Comparison of ENCODE assay signal across 8 cellular contexts in the genomic region with DNA sequence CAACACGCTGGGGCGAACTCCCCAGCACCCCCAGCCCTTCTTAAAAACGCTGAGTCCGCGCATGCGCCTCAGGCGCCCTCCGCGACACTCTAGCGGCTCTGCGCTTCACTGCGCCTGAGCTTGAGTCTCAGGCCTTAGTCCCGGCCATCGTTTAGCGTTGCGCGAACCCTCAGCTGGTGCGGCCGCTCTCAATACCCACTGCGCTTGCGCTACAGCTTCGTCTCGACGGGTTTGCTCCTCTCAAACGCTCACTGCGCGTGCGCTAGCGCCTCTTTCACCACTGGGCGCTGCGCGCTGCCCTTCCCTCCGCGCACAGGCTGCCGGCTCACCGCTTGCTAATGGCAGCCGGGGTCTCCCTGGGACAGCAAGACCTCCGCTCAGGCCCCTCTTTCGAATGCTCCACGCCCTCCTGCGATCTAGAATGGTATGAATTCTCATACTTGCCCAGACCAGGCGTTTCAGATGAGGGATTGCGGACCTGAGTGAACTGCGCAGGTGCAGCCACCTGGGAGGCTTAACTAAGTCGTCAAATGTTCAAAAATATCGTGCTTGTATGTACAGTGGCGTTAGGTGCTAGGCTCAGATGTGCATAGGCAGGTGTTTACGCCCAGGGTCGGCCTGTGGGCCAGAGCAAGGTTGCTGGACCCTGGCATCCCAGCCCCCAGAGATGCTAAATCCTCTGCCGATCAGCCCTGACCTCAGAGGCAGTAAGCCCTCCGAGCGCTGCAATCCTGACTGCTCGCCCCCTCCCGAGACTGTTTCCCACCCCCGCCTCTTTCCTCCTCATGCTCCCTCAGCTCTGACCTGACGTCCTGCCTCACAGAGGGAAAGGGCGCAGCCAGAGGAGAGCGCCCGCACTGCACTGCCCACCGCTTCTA. TPM values are rescaled to one million over a fixed set of nuclear protein-coding genes. Genes with fewer than 3 reads are reported as not detected.
DNase-seq lines count a peak whose midpoint lies in the region; ATAC-seq and TF ChIP-seq lines count a peak whose summit lies in the region.

A gene with protein sequence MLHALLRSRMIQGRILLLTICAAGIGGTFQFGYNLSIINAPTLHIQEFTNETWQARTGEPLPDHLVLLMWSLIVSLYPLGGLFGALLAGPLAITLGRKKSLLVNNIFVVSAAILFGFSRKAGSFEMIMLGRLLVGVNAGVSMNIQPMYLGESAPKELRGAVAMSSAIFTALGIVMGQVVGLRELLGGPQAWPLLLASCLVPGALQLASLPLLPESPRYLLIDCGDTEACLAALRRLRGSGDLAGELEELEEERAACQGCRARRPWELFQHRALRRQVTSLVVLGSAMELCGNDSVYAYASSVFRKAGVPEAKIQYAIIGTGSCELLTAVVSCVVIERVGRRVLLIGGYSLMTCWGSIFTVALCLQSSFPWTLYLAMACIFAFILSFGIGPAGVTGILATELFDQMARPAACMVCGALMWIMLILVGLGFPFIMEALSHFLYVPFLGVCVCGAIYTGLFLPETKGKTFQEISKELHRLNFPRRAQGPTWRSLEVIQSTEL (plus strand): TSS at position 270 of the 878 bp plus-strand sequence. CDS start 125 bp downstream, at position 395.

- peak within 1 kb of the TSS; percentile 88 for H3K27ac Mint-ChIP-seq in activated T-cell treated with anti-CD3 and anti-CD28 coated beads, Interleukin-2, amount 50 U/mL, for 72 hours

- TF ChIP-seq POLR2A in esophagus muscularis mucosa (IDR thresholded peaks at IDR 0.05; ENCODE audit: low read depth) = peak; percentile 58

- no peaks in the 10 kb centered on the region for H3K27me3 ChIP-seq in esophagus muscularis mucosa
- H3K27me3 ChIP-seq in muscle layer of duodenum (ENCODE audit: low read depth, low read length) = no peaks in the 10 kb centered on the region

- H3K36me3 Mint-ChIP-seq in activated T-cell treated with anti-CD3 and anti-CD28 coated beads, Interleukin-2, amount 50 U/mL, for 72 hours (ENCODE audit: insufficient read depth in 2 of 2) = no peaks in the 10 kb centered on the region

- no peak for TF ChIP-seq EP300 in esophagus muscularis mucosa (IDR thresholded peaks at IDR 0.05)

- intact Hi-C loops in esophagus muscularis mucosa (cut with DNase I) = no loop called here

- WGBS in esophagus muscularis mucosa = 1% methylated on average over 32 of the region's 60 CpGs

- no peaks in the 10 kb centered on the region for H3K9me3 Mint-ChIP-seq in activated T-cell treated with anti-CD3 and anti-CD28 coated beads, Interleukin-2, amount 50 U/mL, for 72 hours

- peaks cover 8 to 31% (median 24%) of the 10 kb centered on the region in 4 donors for H3K4me1 ChIP-seq in esophagus muscularis mucosa
- H3K4me1 ChIP-seq in muscle layer of duodenum (ENCODE audit: control insufficient read depth in 1 of 2, insufficient read depth in 2 of 2, low read length in 2 of 2) = peaks cover 0 to 13% of the 10 kb centered on the region in 2 donors

- no peaks in the 10 kb centered on the region for H3K27me3 Mint-ChIP-seq in activated T-cell treated with anti-CD3 and anti-CD28 coated beads, Interleukin-2, amount 50 U/mL, for 72 hours (ENCODE audit: low read depth)

- H3K9me3 ChIP-seq in esophagus muscularis mucosa = no peaks in the 10 kb centered on the region
- H3K9me3 ChIP-seq in muscle layer of duodenum (ENCODE audit: control insufficient read depth in 1 of 2, low read length in 2 of 2) = no peaks in the 10 kb centered on the region

- TF ChIP-seq CTCF in esophagus muscularis mucosa (IDR thresholded peaks at IDR 0.05) = peak; percentile 17 to 47 (median 20)

- H3K4me3 ChIP-seq in esophagus muscularis mucosa = peak within 1 kb of the TSS; percentile 68 to 77 (median 74)
- H3K4me3 ChIP-seq in muscle layer of duodenum (ENCODE audit: low read depth in 1 of 2, low read length in 2 of 2) = peak within 1 kb of the TSS; percentile 77 to 78

- H3K4me3 Mint-ChIP-seq in activated T-cell treated with anti-CD3 and anti-CD28 coated beads, Interleukin-2, amount 50 U/mL, for 72 hours = peak within 1 kb of the TSS; percentile 91 to 94

- H3K36me3 ChIP-seq in esophagus muscularis mucosa = peaks cover 0 to 15% (median 6%) of the 10 kb centered on the region in 4 donors
- peaks cover 0 to under 1% of the 10 kb centered on the region in 2 donors for H3K36me3 ChIP-seq in muscle layer of duodenum (ENCODE audit: control insufficient read depth in 1 of 2, insufficient read depth in 2 of 2, low read length in 2 of 2)

- peak; percentile 90 for ATAC-seq in GM21723 (IDR thresholded peaks at IDR 0.05; ENCODE audit: unreplicated experiment)
- ATAC-seq in activated T-cell treated with anti-CD3 and anti-CD28 coated beads, Interleukin-2, amount 50 U/mL, for 72 hours (replicated peaks in 1 of 2) = peak; percentile 96 to 97

- peak within 1 kb of the TSS; percentile 92 to 96 (median 94) for H3K27ac ChIP-seq in esophagus muscularis mucosa (replicated peaks in 1 of 4)
- H3K27ac ChIP-seq in muscle layer of duodenum (ENCODE audit: low read length) = peak within 1 kb of the TSS; percentile 76

- H3K4me1 Mint-ChIP-seq in activated T-cell treated with anti-CD3 and anti-CD28 coated beads, Interleukin-2, amount 50 U/mL, for 72 hours (ENCODE audit: low read depth) = peaks cover 25% of the 10 kb centered on the region

- DNase-seq in DMS79 treated with DMSO at 0.1 percent for 48 hours (lab: John Stamatoyannopoulos, UW) (peak; percentile 81), KG1 (lab: John Stamatoyannopoulos, UW) (peak; percentile 87), esophagus muscularis mucosa (ENCODE audit: extremely low spot score) (peak; percentile 97)
- DNase-seq in activated T-cell treated with anti-CD3 and anti-CD28 coated beads, Interleukin-2, amount 50 U/mL, for 72 hours = peak; percentile 94 to 97
- peak; percentile 90 for DNase-seq in stimulated activated CD8-positive, alpha-beta memory T cell treated with anti-CD3 and anti-CD28 coated beads, Interleukin-7, amount 100 ng/mL, for 24 hours (ENCODE audit: low read depth)

TF ChIP-seq in PFSK-1, 5 proteins besides CTCF, POLR2A, EP300 and RAD21:
- peak; percentile 93 for TF ChIP-seq POLR2AphosphoS5 (IDR thresholded peaks at IDR 0.05; ENCODE audit: low read depth, low read length)
- TF ChIP-seq TAF1 (IDR thresholded peaks at IDR 0.05; ENCODE audit: borderline replicate concordance, insufficient read depth, low read length) = peak; percentile 56; the same call in 1 of the 2 replicates
- TF ChIP-seq, protein P1, sequence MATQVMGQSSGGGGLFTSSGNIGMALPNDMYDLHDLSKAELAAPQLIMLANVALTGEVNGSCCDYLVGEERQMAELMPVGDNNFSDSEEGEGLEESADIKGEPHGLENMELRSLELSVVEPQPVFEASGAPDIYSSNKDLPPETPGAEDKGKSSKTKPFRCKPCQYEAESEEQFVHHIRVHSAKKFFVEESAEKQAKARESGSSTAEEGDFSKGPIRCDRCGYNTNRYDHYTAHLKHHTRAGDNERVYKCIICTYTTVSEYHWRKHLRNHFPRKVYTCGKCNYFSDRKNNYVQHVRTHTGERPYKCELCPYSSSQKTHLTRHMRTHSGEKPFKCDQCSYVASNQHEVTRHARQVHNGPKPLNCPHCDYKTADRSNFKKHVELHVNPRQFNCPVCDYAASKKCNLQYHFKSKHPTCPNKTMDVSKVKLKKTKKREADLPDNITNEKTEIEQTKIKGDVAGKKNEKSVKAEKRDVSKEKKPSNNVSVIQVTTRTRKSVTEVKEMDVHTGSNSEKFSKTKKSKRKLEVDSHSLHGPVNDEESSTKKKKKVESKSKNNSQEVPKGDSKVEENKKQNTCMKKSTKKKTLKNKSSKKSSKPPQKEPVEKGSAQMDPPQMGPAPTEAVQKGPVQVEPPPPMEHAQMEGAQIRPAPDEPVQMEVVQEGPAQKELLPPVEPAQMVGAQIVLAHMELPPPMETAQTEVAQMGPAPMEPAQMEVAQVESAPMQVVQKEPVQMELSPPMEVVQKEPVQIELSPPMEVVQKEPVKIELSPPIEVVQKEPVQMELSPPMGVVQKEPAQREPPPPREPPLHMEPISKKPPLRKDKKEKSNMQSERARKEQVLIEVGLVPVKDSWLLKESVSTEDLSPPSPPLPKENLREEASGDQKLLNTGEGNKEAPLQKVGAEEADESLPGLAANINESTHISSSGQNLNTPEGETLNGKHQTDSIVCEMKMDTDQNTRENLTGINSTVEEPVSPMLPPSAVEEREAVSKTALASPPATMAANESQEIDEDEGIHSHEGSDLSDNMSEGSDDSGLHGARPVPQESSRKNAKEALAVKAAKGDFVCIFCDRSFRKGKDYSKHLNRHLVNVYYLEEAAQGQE (IDR thresholded peaks at IDR 0.05; ENCODE audit: insufficient read depth in 1 of 2, low read depth in 2 of 2, low read length in 2 of 2) = no peak; a peak in 1 of 4 replicates
- peak; percentile 34 for TF ChIP-seq FOXP2 (optimal IDR thresholded peaks at IDR 0.05; ENCODE audit: borderline replicate concordance, extremely low read depth, extremely low read length, insufficient read depth)
TF ChIP-seq in PFSK-1: peak in this region for 3.

RNA-seq across cellular contexts. Expression of the gene that starts here (rescaled TPM):
- polyA plus RNA-seq in PFSK-1 (2012; ENCODE audit: insufficient read length, low read depth) = 16.5 TPM
- 10 to 100 TPM in 1 of 2 donors, 1 to 10 TPM in 1; 10.0 to 11.1 TPM for total RNA-seq in activated T-cell treated with anti-CD3 and anti-CD28 coated beads, Interleukin-2, amount 50 U/mL, for 72 hours
- 10 to 100 TPM; 11.6 to 17.4 (median 15.3) TPM for total RNA-seq in esophagus muscularis mucosa

Comparison
In these comparisons a context has a peak if more than half of its experiments do, and no peak if none do; other contexts are left out.
1. Peak in every context shown above with its lines: DNase-seq, ATAC-seq, H3K4me3 ChIP-seq and H3K27ac ChIP-seq.